ENCODE assay signal across 24 cellular contexts in the genomic region with DNA sequence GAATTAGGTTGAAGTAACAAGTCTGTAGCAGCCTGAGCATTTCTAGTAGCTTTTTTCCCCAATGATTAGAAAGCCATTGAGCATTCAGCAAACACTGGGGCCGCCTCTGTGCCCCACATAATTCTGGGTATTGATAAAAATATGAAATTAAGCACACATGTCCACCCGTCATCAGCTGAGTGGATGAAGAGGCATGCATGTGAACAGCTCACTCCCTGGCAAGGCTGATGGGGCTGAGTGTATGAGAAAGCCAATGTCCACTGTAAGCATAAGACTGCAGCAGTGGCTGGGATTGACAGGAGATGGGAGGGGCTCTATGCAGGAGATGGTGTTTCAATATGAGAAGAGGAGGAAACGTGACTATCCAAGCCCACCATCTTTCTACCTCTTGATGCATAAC.
"Had no signal": no experiment of that assay in that cellular context is flagged by ENCODE, and none has a peak within 500 bp of the region (broad histone marks: within the 10 kb centered on the region; RNA-seq: fewer than 3 reads in every experiment).

No MANE protein-coding gene starts in this region.

- H3K27me3 Mint-ChIP-seq: memory B cell, type B pancreatic cell had no signal

- H3K4me2 ChIP-seq: hepatocyte, smooth muscle cell had no signal

- H2AFZ ChIP-seq: hepatocyte, parathyroid adenoma had no signal

- H3K4me1 ChIP-seq: left ventricle myocardium inferior, parathyroid adenoma, right atrium auricular region, right lobe of liver, tibial nerve, uterus had no signal

- H3K4me1 Mint-ChIP-seq: memory B cell; naive B cell; natural killer cell; nephron progenitor cell; stimulated activated memory B cell treated with anti-CD40 and anti-IgM and Interleukin-4, amounts not matched to agents 10 μg/mL and 1 μg/mL and 100 μg/mL, for 72 hours; stimulated activated naive CD8-positive, alpha-beta T cell treated with anti-CD3 and anti-CD28 coated beads, Interleukin-15, amount 100 ng/mL, for 72 hours had no signal

- H3K27me3 ChIP-seq: hepatocyte, neutrophil, right atrium auricular region, right lobe of liver, tibial nerve, uterus had no signal

- H3K9ac ChIP-seq: parathyroid adenoma had no signal

- H3K27ac Mint-ChIP-seq: memory B cell; naive B cell; natural killer cell; nephron progenitor cell; stimulated activated memory B cell treated with anti-CD40 and anti-IgM and Interleukin-4, amounts not matched to agents 10 μg/mL and 1 μg/mL and 100 μg/mL, for 72 hours; stimulated activated naive CD8-positive, alpha-beta T cell treated with anti-CD3 and anti-CD28 coated beads, Interleukin-15, amount 100 ng/mL, for 72 hours; type B pancreatic cell had no signal

- H3K36me3 ChIP-seq: left ventricle myocardium inferior, neutrophil, right atrium auricular region, right lobe of liver, tibial nerve, uterus had no signal

- H3K4me3 Mint-ChIP-seq: memory B cell; natural killer cell; nephron progenitor cell; stimulated activated memory B cell treated with anti-CD40 and anti-IgM and Interleukin-4, amounts not matched to agents 10 μg/mL and 1 μg/mL and 100 μg/mL, for 72 hours; stimulated activated naive CD8-positive, alpha-beta T cell treated with anti-CD3 and anti-CD28 coated beads, Interleukin-15, amount 100 ng/mL, for 72 hours; type B pancreatic cell had no signal

- H3K4me3 ChIP-seq: hepatocyte, left ventricle myocardium inferior, right atrium auricular region, right lobe of liver, smooth muscle cell, tibial nerve, uterus had no signal

- H3K79me2 ChIP-seq: hepatocyte, parathyroid adenoma had no signal

- H3K36me3 Mint-ChIP-seq: memory B cell; naive B cell; natural killer cell; stimulated activated memory B cell treated with anti-CD40 and anti-IgM and Interleukin-4, amounts not matched to agents 10 μg/mL and 1 μg/mL and 100 μg/mL, for 72 hours; type B pancreatic cell had no signal

- H3K9me3 ChIP-seq: left ventricle myocardium inferior, neutrophil, right atrium auricular region, right lobe of liver, tibial nerve, uterus had no signal

- DNase-seq: islet precursor cell; left ventricle myocardium inferior; naive B cell; natural killer cell; nephron progenitor cell; occipital lobe; right lobe of liver; stimulated activated CD4-positive, alpha-beta T cell treated with anti-CD3 and anti-CD28 coated beads, Interleukin-1b, Interleukin-23, amount 100 ng/mL, for 48 hours; stimulated activated CD4-positive, alpha-beta T cell treated with anti-CD3 and anti-CD28 coated beads, Interleukin-2, amount 100 ng/mL, for 48 hours; stimulated activated CD4-positive, alpha-beta T cell treated with anti-CD3 and anti-CD28 coated beads, Interleukin-4, amount 100 ng/mL, for 4 hours; stimulated activated CD8-positive, alpha-beta memory T cell treated with anti-CD3 and anti-CD28 coated beads, Interleukin-4, amount 100 ng/mL, for 48 hours; stimulated activated naive CD4-positive, alpha-beta T cell treated with Interleukin-2 at 50 U/mL for 16 hours; stimulated activated naive CD8-positive, alpha-beta T cell treated with anti-CD3 and anti-CD28 coated beads, Interleukin-15, amount 100 ng/mL, for 72 hours; substantia nigra; uterus had no signal

- H3K9me3 Mint-ChIP-seq: memory B cell; natural killer cell; nephron progenitor cell; stimulated activated memory B cell treated with anti-CD40 and anti-IgM and Interleukin-4, amounts not matched to agents 10 μg/mL and 1 μg/mL and 100 μg/mL, for 72 hours; stimulated activated naive CD8-positive, alpha-beta T cell treated with anti-CD3 and anti-CD28 coated beads, Interleukin-15, amount 100 ng/mL, for 72 hours; type B pancreatic cell had no signal

- ATAC-seq: natural killer cell; right lobe of liver; stimulated activated naive CD8-positive, alpha-beta T cell treated with anti-CD3 and anti-CD28 coated beads, Interleukin-15, amount 100 ng/mL, for 72 hours had no signal

- H3K27ac ChIP-seq: hepatocyte, left ventricle myocardium inferior, neutrophil, parathyroid adenoma, right atrium auricular region, right lobe of liver, tibial nerve, uterus had no signal
